Comparison of ENCODE assay signal across 1 cellular context in the genomic region with DNA sequence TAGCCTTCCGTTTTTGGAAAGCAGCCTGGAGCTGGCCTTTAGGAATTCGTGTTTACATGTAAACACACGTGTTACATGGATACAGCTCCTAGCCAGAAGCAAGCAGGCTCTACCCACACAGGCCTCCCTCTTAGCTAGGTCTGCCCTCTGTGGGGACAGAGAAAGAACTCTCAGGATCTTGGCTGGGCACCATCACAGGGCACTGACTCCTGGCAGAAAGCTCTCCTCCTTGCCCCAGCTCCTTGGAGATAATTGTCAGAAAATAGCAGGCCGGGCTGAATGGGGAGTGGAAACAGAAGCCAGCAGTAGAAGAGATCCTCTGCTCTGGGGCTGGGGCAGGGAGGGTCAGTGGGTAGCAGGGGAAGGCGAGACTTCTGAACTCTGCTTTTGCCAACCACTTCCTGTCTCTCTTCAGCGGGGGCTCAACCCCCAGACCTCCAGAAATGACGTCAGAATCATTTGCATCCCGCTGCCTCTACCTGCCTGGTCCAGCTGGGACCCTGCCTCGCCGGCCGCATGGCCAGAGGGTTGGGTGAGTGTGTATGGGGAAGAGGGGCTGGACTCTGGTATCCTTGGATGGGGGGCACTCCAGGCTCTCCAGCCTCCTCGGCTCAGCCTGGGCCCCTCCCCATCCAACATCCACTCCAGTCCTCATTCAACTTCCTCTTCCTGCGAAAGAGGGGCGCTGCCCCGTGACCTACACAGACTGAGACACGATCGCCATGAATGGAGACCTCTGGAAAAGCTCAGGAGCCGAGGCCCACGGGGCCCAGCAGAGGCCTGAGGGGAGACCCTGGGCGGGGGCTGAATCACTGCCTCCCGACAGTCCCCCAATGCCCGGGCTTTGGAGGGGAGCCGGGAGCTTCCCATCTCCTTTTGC.
TF ChIP-seq lines count a peak whose summit lies in the region.

No MANE protein-coding gene starts in this region.

TF ChIP-seq in SK-N-SH treated with all-trans-retinoic acid at 6 μM for 48 hours, 23 proteins besides CTCF, POLR2A, EP300 and RAD21 (continued from another document):
- TF ChIP-seq, protein P1, sequence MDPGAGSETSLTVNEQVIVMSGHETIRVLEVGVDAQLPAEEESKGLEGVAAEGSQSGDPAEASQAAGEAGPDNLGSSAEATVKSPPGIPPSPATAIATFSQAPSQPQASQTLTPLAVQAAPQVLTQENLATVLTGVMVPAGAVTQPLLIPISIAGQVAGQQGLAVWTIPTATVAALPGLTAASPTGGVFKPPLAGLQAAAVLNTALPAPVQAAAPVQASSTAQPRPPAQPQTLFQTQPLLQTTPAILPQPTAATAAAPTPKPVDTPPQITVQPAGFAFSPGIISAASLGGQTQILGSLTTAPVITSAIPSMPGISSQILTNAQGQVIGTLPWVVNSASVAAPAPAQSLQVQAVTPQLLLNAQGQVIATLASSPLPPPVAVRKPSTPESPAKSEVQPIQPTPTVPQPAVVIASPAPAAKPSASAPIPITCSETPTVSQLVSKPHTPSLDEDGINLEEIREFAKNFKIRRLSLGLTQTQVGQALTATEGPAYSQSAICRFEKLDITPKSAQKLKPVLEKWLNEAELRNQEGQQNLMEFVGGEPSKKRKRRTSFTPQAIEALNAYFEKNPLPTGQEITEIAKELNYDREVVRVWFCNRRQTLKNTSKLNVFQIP (CRISPR knock-in tag; IDR thresholded peaks at IDR 0.05; ENCODE audit: borderline replicate concordance, low read depth), result no peak
- TF ChIP-seq RARB (CRISPR knock-in tag; IDR thresholded peaks at IDR 0.05) (no peak), ZNF565 (CRISPR knock-in tag; conservative IDR thresholded peaks at IDR 0.05; ENCODE audit: low read depth) (no peak; the same call in 1 of the 2 replicates), ZC3H10 (CRISPR knock-in tag; IDR thresholded peaks at IDR 0.05) (no peak), GLIS3 (CRISPR knock-in tag; IDR thresholded peaks at IDR 0.05) (no peak), BACH2 (CRISPR knock-in tag; IDR thresholded peaks at IDR 0.05; ENCODE audit: borderline replicate concordance) (no peak), OSR1 (CRISPR knock-in tag; IDR thresholded peaks at IDR 0.05) (no peak), ESRRG (CRISPR knock-in tag; IDR thresholded peaks at IDR 0.05) (no peak), PPARA (CRISPR knock-in tag; IDR thresholded peaks at IDR 0.05; ENCODE audit: borderline replicate concordance) (no peak), ZFP3 (CRISPR knock-in tag; IDR thresholded peaks at IDR 0.05) (peak; percentile 57; the same call in 1 of the 2 replicates), TOX (CRISPR knock-in tag; IDR thresholded peaks at IDR 0.05; ENCODE audit: borderline replicate concordance) (no peak), ZNF70 (CRISPR knock-in tag; IDR thresholded peaks at IDR 0.05) (no peak), ISL1 (CRISPR knock-in tag; IDR thresholded peaks at IDR 0.05) (no peak), ARNTL (CRISPR knock-in tag; IDR thresholded peaks at IDR 0.05; ENCODE audit: borderline replicate concordance, low read depth) (no peak), SNAI2 (CRISPR knock-in tag; IDR thresholded peaks at IDR 0.05) (no peak), CSDC2 (CRISPR knock-in tag; IDR thresholded peaks at IDR 0.05) (peak; percentile 39; the same call in 1 of the 2 replicates), TCF4 (CRISPR knock-in tag; IDR thresholded peaks at IDR 0.05; ENCODE audit: borderline replicate concordance) (no peak)
- TF ChIP-seq, protein P2, sequence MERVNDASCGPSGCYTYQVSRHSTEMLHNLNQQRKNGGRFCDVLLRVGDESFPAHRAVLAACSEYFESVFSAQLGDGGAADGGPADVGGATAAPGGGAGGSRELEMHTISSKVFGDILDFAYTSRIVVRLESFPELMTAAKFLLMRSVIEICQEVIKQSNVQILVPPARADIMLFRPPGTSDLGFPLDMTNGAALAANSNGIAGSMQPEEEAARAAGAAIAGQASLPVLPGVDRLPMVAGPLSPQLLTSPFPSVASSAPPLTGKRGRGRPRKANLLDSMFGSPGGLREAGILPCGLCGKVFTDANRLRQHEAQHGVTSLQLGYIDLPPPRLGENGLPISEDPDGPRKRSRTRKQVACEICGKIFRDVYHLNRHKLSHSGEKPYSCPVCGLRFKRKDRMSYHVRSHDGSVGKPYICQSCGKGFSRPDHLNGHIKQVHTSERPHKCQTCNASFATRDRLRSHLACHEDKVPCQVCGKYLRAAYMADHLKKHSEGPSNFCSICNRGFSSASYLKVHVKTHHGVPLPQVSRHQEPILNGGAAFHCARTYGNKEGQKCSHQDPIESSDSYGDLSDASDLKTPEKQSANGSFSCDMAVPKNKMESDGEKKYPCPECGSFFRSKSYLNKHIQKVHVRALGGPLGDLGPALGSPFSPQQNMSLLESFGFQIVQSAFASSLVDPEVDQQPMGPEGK (CRISPR knock-in tag; IDR thresholded peaks at IDR 0.05; ENCODE audit: borderline replicate concordance), result no peak; the same call in 1 of the 2 replicates
- TF ChIP-seq, protein P3, sequence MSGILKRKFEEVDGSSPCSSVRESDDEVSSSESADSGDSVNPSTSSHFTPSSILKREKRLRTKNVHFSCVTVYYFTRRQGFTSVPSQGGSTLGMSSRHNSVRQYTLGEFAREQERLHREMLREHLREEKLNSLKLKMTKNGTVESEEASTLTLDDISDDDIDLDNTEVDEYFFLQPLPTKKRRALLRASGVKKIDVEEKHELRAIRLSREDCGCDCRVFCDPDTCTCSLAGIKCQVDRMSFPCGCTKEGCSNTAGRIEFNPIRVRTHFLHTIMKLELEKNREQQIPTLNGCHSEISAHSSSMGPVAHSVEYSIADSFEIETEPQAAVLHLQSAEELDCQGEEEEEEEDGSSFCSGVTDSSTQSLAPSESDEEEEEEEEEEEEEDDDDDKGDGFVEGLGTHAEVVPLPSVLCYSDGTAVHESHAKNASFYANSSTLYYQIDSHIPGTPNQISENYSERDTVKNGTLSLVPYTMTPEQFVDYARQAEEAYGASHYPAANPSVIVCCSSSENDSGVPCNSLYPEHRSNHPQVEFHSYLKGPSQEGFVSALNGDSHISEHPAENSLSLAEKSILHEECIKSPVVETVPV (CRISPR knock-in tag; IDR thresholded peaks at IDR 0.05), result no peak
